Comparison of ENCODE assay signal across 8 cellular contexts in the genomic region with DNA sequence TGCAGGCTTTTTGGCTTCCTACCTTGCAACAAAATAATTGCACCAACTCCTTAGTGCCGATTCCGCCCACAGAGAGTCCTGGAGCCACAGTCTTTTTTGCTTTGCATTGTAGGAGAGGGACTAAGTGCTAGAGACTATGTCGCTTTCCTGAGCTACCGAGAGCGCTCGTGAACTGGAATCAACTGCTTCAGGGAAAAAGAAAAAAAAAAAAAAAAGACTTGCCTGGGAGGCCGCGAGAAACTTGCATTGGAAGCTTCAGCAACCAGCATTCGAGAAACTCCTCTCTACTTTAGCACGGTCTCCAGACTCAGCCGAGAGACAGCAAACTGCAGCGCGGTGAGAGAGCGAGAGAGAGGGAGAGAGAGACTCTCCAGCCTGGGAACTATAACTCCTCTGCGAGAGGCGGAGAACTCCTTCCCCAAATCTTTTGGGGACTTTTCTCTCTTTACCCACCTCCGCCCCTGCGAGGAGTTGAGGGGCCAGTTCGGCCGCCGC. TPM values are rescaled to one million over a fixed set of nuclear protein-coding genes. Genes with fewer than 3 reads are reported as not detected.
DNase-seq lines count a peak whose midpoint lies in the region; ATAC-seq and TF ChIP-seq lines count a peak whose summit lies in the region.

No MANE protein-coding gene starts in this region.

- H3K27me3 ChIP-seq in heart left ventricle = no peaks in the 10 kb centered on the region

- no peak for TF ChIP-seq CTCF in heart left ventricle (IDR thresholded peaks at IDR 0.05)
- no peak for TF ChIP-seq CTCF in retinal pigment epithelial cell (conservative IDR thresholded peaks at IDR 0.05; ENCODE audit: low read depth, low read length)
- no peak for TF ChIP-seq CTCF in GM10266 (IDR thresholded peaks at IDR 0.05; ENCODE audit: control insufficient read depth, insufficient read depth, low read depth, missing control alignments)

- H3K36me3 Mint-ChIP-seq in activated T-helper 2 cell treated with anti-CD3 and anti-CD28 coated beads, Interferon-gamma antibody, Interleukin-2, Interleukin-4, amounts not matched to agents 10 μg/mL and 5 μg/mL and 100 μg/mL, durations not matched to agents 14 hours and 24 hours and 36 hours (ENCODE audit: low read depth) = peaks cover 30% of the 10 kb centered on the region

- no peaks in the 10 kb centered on the region for H3K9me3 Mint-ChIP-seq in activated T-helper 2 cell treated with anti-CD3 and anti-CD28 coated beads, Interferon-gamma antibody, Interleukin-2, Interleukin-4, amounts not matched to agents 10 μg/mL and 5 μg/mL and 100 μg/mL, durations not matched to agents 14 hours and 24 hours and 36 hours

- TF ChIP-seq POLR2A in heart left ventricle (IDR thresholded peaks at IDR 0.05) = no peak

- peak overlapping the region; percentile 91 for H3K4me3 ChIP-seq in Jurkat, Clone E6-1 (ENCODE audit: low read length)
- H3K4me3 ChIP-seq in heart left ventricle (peak overlapping the region; percentile 49 to 93 (median 79)), retinal pigment epithelial cell (ENCODE audit: low read length) (peak overlapping the region; percentile 98)

- no peaks in the 10 kb centered on the region for H3K36me3 ChIP-seq in heart left ventricle

- H3K4me3 Mint-ChIP-seq in activated T-helper 2 cell treated with anti-CD3 and anti-CD28 coated beads, Interferon-gamma antibody, Interleukin-2, Interleukin-4, amounts not matched to agents 10 μg/mL and 5 μg/mL and 100 μg/mL, durations not matched to agents 14 hours and 24 hours and 36 hours (ENCODE audit: low read depth) = no peak overlapping the region

- DNase-seq in ELR (ENCODE audit: low read depth) (peak; percentile 66), heart left ventricle (peak in 3 of 5 donors; percentile 41), retinal pigment epithelial cell (ENCODE audit: low read depth) (peak; percentile 32), GM10266 (ENCODE audit: extremely low spot score) (no peak)
- DNase-seq in Jurkat, Clone E6-1 (ENCODE audit: low read depth, low spot score) = no peak
- DNase-seq in activated T-helper 2 cell treated with anti-CD3 and anti-CD28 coated beads, Interferon-gamma antibody, Interleukin-2, Interleukin-4, amounts not matched to agents 10 μg/mL and 5 μg/mL and 100 μg/mL, durations not matched to agents 14 hours and 24 hours and 36 hours (ENCODE audit: low spot score) = peak; percentile 20

- WGBS in heart left ventricle, 4 donors = 0 to 1% (median 0%) methylated on average over 19 to 21 of the region's 21 CpGs

- H3K4me1 ChIP-seq in heart left ventricle = peaks cover 0 to 31% (median 18%) of the 10 kb centered on the region in 12 donors

- H3K9me3 ChIP-seq in heart left ventricle = no peaks in the 10 kb centered on the region

- peak; percentile 14 for ATAC-seq in GM21447 (IDR thresholded peaks at IDR 0.05; ENCODE audit: unreplicated experiment)
- ATAC-seq in heart left ventricle = peak; percentile 24 to 48 (median 34)
- no peak for ATAC-seq in GM18861 (IDR thresholded peaks at IDR 0.05; ENCODE audit: unreplicated experiment)

- H3K27ac Mint-ChIP-seq in activated T-helper 2 cell treated with anti-CD3 and anti-CD28 coated beads, Interferon-gamma antibody, Interleukin-2, Interleukin-4, amounts not matched to agents 10 μg/mL and 5 μg/mL and 100 μg/mL, durations not matched to agents 14 hours and 24 hours and 36 hours = no peak overlapping the region

- H3K4me1 Mint-ChIP-seq in activated T-helper 2 cell treated with anti-CD3 and anti-CD28 coated beads, Interferon-gamma antibody, Interleukin-2, Interleukin-4, amounts not matched to agents 10 μg/mL and 5 μg/mL and 100 μg/mL, durations not matched to agents 14 hours and 24 hours and 36 hours (ENCODE audit: low read depth) = peaks cover 26% of the 10 kb centered on the region

- peaks cover 52% of the 10 kb centered on the region for H3K27me3 Mint-ChIP-seq in activated T-helper 2 cell treated with anti-CD3 and anti-CD28 coated beads, Interferon-gamma antibody, Interleukin-2, Interleukin-4, amounts not matched to agents 10 μg/mL and 5 μg/mL and 100 μg/mL, durations not matched to agents 14 hours and 24 hours and 36 hours (ENCODE audit: low read depth)

- intact Hi-C loops in activated T-helper 2 cell treated with anti-CD3 and anti-CD28 coated beads, Interferon-gamma antibody, Interleukin-2, Interleukin-4, amounts not matched to agents 10 μg/mL and 5 μg/mL and 100 μg/mL, durations not matched to agents 14 hours and 24 hours and 36 hours (cut with micrococcal nuclease) = loop anchor here (10.0 kb wide), 2 partner anchors 1399 to 1759 kb away; partner anchors contain the start of gene ID4
- intact Hi-C loops in heart left ventricle (cut with DNase I) = loop anchor here (5.0 to 10.0 kb wide), 16 partner anchors 251 to 1851 kb away; no protein-coding TSS in a partner anchor

- H3K27ac ChIP-seq in heart left ventricle = peak overlapping the region; percentile 74 to 92 (median 90)

RNA-seq across cellular contexts. Expression of gene SOX4, which starts 0.4 kb away (rescaled TPM):
- 59.2 TPM for polyA plus RNA-seq in Jurkat, Clone E6-1 (2012; ENCODE audit: insufficient read depth, insufficient read length)
- total RNA-seq in activated T-helper 2 cell treated with anti-CD3 and anti-CD28 coated beads, Interferon-gamma antibody, Interleukin-2, Interleukin-4, amounts not matched to agents 10 μg/mL and 5 μg/mL and 100 μg/mL, durations not matched to agents 14 hours and 24 hours and 36 hours = 20.3 and 20.8 TPM in 2 replicates
- total RNA-seq in heart left ventricle = 10 to 100 TPM in 4 of 9 donors, 1 to 10 TPM in 5; 1.9 to 20.3 (median 8.0) TPM
- polyA plus RNA-seq in heart left ventricle = 1 to 10 TPM; 2.7 to 4.1 TPM

Comparison
In these comparisons a context has a peak if more than half of its experiments do, and no peak if none do; other contexts are left out.
1. DNase-seq: peak in ELR (single experiment), activated T-helper 2 cell treated with anti-CD3 and anti-CD28 coated beads, Interferon-gamma antibody, Interleukin-2, Interleukin-4, amounts not matched to agents 10 μg/mL and 5 μg/mL and 100 μg/mL, durations not matched to agents 14 hours and 24 hours and 36 hours (single experiment), heart left ventricle (3 of 5) and retinal pigment epithelial cell (single experiment); none in Jurkat, Clone E6-1 (single experiment) and GM10266 (single experiment).
2. Peak in every context shown above with its lines, with median percentiles within 50 percentile points of each other: H3K4me3 ChIP-seq.